ENCODE assay signal across 8 cellular contexts in the genomic region with DNA sequence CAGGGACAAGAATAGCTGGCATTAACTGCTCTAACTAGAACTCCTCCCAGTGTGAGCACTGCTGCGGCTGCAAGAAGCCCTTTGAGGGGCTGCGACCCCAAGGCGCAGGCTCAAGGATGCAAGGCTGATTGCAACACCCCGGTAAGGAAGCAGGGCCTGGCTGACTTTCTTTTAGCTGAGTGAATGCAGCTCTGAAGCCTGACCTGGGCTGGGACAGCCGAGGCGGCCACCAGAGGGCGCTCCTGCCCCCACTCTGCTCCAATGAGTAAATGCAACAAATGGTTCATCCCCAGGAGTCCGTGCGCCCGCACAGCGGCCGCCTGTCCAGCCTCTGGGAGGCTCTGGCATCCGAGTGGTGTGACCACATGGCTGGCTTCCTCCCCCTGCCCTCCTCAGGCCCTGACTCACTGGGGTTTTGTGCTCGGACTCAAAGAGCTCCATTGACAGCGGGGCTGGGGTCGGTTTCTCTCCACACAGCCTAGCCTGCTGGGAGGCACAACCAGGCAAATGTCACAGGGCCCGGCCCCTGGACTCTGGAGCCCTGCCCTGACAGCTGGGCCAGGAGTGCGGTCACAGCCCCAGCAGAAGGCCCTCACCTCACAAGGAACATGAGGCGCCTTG. TPM values are rescaled to one million over a fixed set of nuclear protein-coding genes. Genes with fewer than 3 reads are reported as not detected.
DNase-seq lines count a peak whose midpoint lies in the region; ATAC-seq lines count a peak whose summit lies in the region.

A gene with protein sequence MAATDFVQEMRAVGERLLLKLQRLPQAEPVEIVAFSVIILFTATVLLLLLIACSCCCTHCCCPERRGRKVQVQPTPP (plus strand): TSS at position 572 of the 621 bp plus-strand sequence. CDS start 6,768 bp downstream, outside the sequence.

- no peaks in the 10 kb centered on the region for H3K27me3 Mint-ChIP-seq in activated CD4-positive, alpha-beta T cell treated with anti-CD3 and anti-CD28 coated beads, Interleukin-2, amount 10 ng/mL, durations not matched to agents 24 days and 14 days

- ATAC-seq in GM19452 (IDR thresholded peaks at IDR 0.05; ENCODE audit: unreplicated experiment) (peak; percentile 56), left colon (peak; percentile 59), GM21528 (IDR thresholded peaks at IDR 0.05; ENCODE audit: low FRiP score, unreplicated experiment) (no peak)

- peak within 1 kb of the TSS; percentile 89 for H3K27ac ChIP-seq in cingulate gyrus (ENCODE audit: low read depth, low read length)

- peak; percentile 96 for DNase-seq in AG20443 (ENCODE audit: low spot score)
- DNase-seq in NCI-H2227 (lab: John Stamatoyannopoulos, UW; ENCODE audit: unreplicated experiment): peak; percentile 64
- peak; percentile 95 for DNase-seq in activated CD4-positive, alpha-beta T cell treated with anti-CD3 and anti-CD28 coated beads, Interleukin-2, amount 10 ng/mL, durations not matched to agents 24 days and 14 days
- DNase-seq in left colon: peak; percentile 84 to 91
- peak; percentile 89 for DNase-seq in stimulated activated CD4-positive, alpha-beta T cell treated with anti-CD3 and anti-CD28 coated beads, Interleukin-15, amount 100 ng/mL, for 24 hours

- no peaks in the 10 kb centered on the region for H3K36me3 Mint-ChIP-seq in activated CD4-positive, alpha-beta T cell treated with anti-CD3 and anti-CD28 coated beads, Interleukin-2, amount 10 ng/mL, durations not matched to agents 24 days and 14 days (ENCODE audit: low read depth)

- peaks cover 2% of the 10 kb centered on the region for H3K4me1 Mint-ChIP-seq in activated CD4-positive, alpha-beta T cell treated with anti-CD3 and anti-CD28 coated beads, Interleukin-2, amount 10 ng/mL, durations not matched to agents 24 days and 14 days

- intact Hi-C loops in activated CD4-positive, alpha-beta T cell treated with anti-CD3 and anti-CD28 coated beads, Interleukin-2, amount 10 ng/mL, durations not matched to agents 24 days and 14 days (cut with micrococcal nuclease): loop anchor here (1.0 kb wide), 1 partner anchor 117 kb away; no protein-coding TSS in a partner anchor
- intact Hi-C loops in left colon (cut with DNase I, micrococcal nuclease): no loop called here

- no peak within 1 kb of the TSS for H3K27ac Mint-ChIP-seq in activated CD4-positive, alpha-beta T cell treated with anti-CD3 and anti-CD28 coated beads, Interleukin-2, amount 10 ng/mL, durations not matched to agents 24 days and 14 days

- no peaks in the 10 kb centered on the region for H3K9me3 Mint-ChIP-seq in activated CD4-positive, alpha-beta T cell treated with anti-CD3 and anti-CD28 coated beads, Interleukin-2, amount 10 ng/mL, durations not matched to agents 24 days and 14 days

- no peak within 1 kb of the TSS for H3K4me3 Mint-ChIP-seq in activated CD4-positive, alpha-beta T cell treated with anti-CD3 and anti-CD28 coated beads, Interleukin-2, amount 10 ng/mL, durations not matched to agents 24 days and 14 days

RNA-seq across cellular contexts. Expression of the gene that starts here (rescaled TPM):
- 0.14 and 0.38 TPM in 2 replicates for total RNA-seq in activated CD4-positive, alpha-beta T cell treated with anti-CD3 and anti-CD28 coated beads, Interleukin-2, amount 10 ng/mL, durations not matched to agents 24 days and 14 days
- total RNA-seq in left colon: 10 to 100 TPM; 15.4 to 28.3 TPM

Comparison
In these comparisons a context has a peak if more than half of its experiments do, and no peak if none do; other contexts are left out.
1. RNA of the gene that starts here (total RNA-seq): 15.4 to 28.3 TPM in left colon; 0.14 to 0.38 TPM in activated CD4-positive, alpha-beta T cell treated with anti-CD3 and anti-CD28 coated beads, Interleukin-2, amount 10 ng/mL, durations not matched to agents 24 days and 14 days; every median in the first group is over 10 times any median in the second.
2. Peak in DNase-seq in activated CD4-positive, alpha-beta T cell treated with anti-CD3 and anti-CD28 coated beads, Interleukin-2, amount 10 ng/mL, durations not matched to agents 24 days and 14 days; RNA of the gene not detected or under 1 TPM.
3. Peak in every context shown above with its lines, with median percentiles within 50 percentile points of each other: DNase-seq.